ENCODE assay signal across 20 cellular contexts in the genomic region with DNA sequence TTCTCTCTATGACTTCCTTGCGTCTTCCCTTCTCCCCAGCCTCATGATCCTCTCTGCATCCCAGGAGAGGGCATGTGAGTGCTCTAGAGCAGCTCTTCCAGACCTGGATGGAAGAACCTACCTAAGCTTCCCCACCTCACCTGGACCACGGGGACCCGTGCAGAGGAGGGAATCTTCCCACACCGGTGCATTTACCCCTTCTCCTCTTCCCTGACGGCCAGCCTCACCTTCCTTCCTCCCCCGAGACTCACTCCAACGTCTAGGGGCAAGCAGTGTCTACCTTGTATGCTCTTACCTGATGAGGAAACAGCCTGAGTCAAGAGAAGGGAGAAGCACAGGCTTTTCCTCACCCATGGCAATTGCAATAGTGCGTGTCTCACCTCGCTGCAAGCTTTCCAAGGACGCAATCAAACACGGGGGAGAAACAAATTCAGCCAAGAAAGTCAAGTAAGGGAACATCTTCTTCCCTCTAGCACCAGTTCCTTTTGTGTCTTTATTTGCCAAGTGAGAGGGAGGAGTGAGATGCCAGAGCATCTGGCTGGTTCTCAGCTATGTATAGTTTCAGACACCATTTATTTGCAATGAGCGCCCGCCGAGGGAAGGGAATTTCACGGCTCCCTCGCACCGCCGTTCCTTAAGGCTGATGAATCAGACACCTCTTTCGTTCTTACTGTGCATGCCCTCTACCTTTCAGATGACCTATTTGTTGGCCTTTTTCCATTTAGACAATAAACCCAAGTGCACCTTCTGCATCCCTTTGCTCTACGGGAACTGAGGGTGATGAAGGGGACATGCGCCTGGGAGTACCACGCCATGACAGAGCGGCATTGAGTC. TPM values are rescaled to one million over a fixed set of nuclear protein-coding genes. Genes with fewer than 3 reads are reported as not detected.
A peak's percentile ranks its signal among the peaks of the same experiment; 100 is the strongest.
DNase-seq lines count a peak whose midpoint lies in the region; ATAC-seq lines count a peak whose summit lies in the region.
"Had no signal": no experiment of that assay in that cellular context is flagged by ENCODE, and none has a peak within 500 bp of the region (broad histone marks: within the 10 kb centered on the region; RNA-seq: fewer than 3 reads in every experiment).

No MANE protein-coding gene starts in this region.

- no peak overlapping the region for H3K4ac ChIP-seq in mesendoderm (ENCODE audit: low read depth, low read length)

- no peak overlapping the region for H3K27ac ChIP-seq in mesendoderm (ENCODE audit: low read depth, low read length)
- H3K27ac ChIP-seq: coronary artery, tibial artery had no signal

- no peaks in the 10 kb centered on the region for H3K79me2 ChIP-seq in mesendoderm (ENCODE audit: control insufficient read depth, insufficient read depth, low read length)

- no peak overlapping the region for H3K4me3 ChIP-seq in mesendoderm (ENCODE audit: low read length)
- H3K4me3 ChIP-seq: coronary artery, tibial artery had no signal

- no peaks in the 10 kb centered on the region for H3K36me3 ChIP-seq in mesendoderm (ENCODE audit: control insufficient read depth, insufficient read depth, low read length)
- H3K36me3 ChIP-seq: tibial artery had no signal

- no peak overlapping the region for H4K5ac ChIP-seq in mesendoderm (ENCODE audit: low read length)

- H3K27me3 ChIP-seq in mesendoderm (ENCODE audit: insufficient read depth, low read length, poor library complexity): no peaks in the 10 kb centered on the region
- H3K27me3 ChIP-seq: tibial artery had no signal

- no peak overlapping the region for H3K4me2 ChIP-seq in mesendoderm (ENCODE audit: low read length)

- no peak overlapping the region for H2AK5ac ChIP-seq in mesendoderm (ENCODE audit: low read length)

- H3K79me1 ChIP-seq in mesendoderm (ENCODE audit: low read length): no peaks in the 10 kb centered on the region

- no peak for ATAC-seq in stimulated activated naive CD8-positive, alpha-beta T cell treated with anti-CD3 and anti-CD28 coated beads, Interleukin-15, Interleukin-2, amounts not matched to agents 100 U/mL and 50 U/mL, for 24 hours
- no peak for ATAC-seq in stimulated activated naive CD8-positive, alpha-beta T cell treated with anti-CD3 and anti-CD28 coated beads, Interleukin-15, amount 100 ng/mL, for 72 hours
- ATAC-seq in GM18861 (IDR thresholded peaks at IDR 0.05; ENCODE audit: unreplicated experiment): no peak
- ATAC-seq: right cardiac atrium had no signal

- no peaks in the 10 kb centered on the region for H3K4me1 ChIP-seq in mesendoderm (ENCODE audit: control insufficient read depth, low read depth, low read length)
- H3K4me1 ChIP-seq: tibial artery had no signal

- H2BK120ac ChIP-seq in mesendoderm (ENCODE audit: low read depth, low read length): no peak overlapping the region

- no peak overlapping the region for H2BK5ac ChIP-seq in mesendoderm (ENCODE audit: low read length)

- no peak overlapping the region for H3K27ac Mint-ChIP-seq in stimulated activated naive CD8-positive, alpha-beta T cell treated with anti-CD3 and anti-CD28 coated beads, Interleukin-15, amount 100 ng/mL, for 72 hours
- H3K27ac Mint-ChIP-seq in IgD-negative memory B cell: no peak overlapping the region

- H4K8ac ChIP-seq in mesendoderm (ENCODE audit: low read depth, low read length): no peak overlapping the region

- H3K9ac ChIP-seq in mesendoderm (ENCODE audit: low read length): no peak overlapping the region

- peak; percentile 20 for DNase-seq in stimulated activated naive CD8-positive, alpha-beta T cell treated with anti-CD3 and anti-CD28 coated beads, Interleukin-15, Interleukin-2, amounts not matched to agents 100 U/mL and 50 U/mL, for 24 hours
- DNase-seq in stimulated activated naive CD8-positive, alpha-beta T cell treated with anti-CD3 and anti-CD28 coated beads, Interleukin-15, amount 100 ng/mL, for 72 hours: no peak
- DNase-seq in inferior parietal cortex (ENCODE audit: extremely low spot score) (peak; percentile 72), mesendoderm (no peak), NCI-H1105 (lab: John Stamatoyannopoulos, UW) (no peak)
- DNase-seq: activated naive CD4-positive, alpha-beta T cell; amniotic stem cell; DMS79; GOT3; mammary epithelial cell; NCI-H2081; NCI-H82; OCI-M1; right cardiac atrium; SHP77; tibial artery had no signal

- no CpG with 5 or more reads among the region's 23 CpGs for WGBS in mesendoderm (ENCODE audit: extremely low coverage, insufficient coverage, low lambda C conversion rate)

- peaks cover 20% of the 10 kb centered on the region for H3K4me1 Mint-ChIP-seq in stimulated activated naive CD8-positive, alpha-beta T cell treated with anti-CD3 and anti-CD28 coated beads, Interleukin-15, amount 100 ng/mL, for 72 hours
- peaks cover 3 to 15% (median 4%) of the 10 kb centered on the region in 3 donors for H3K4me1 Mint-ChIP-seq in IgD-negative memory B cell

- H3K23ac ChIP-seq in mesendoderm (ENCODE audit: low read length): no peak overlapping the region

- H3K18ac ChIP-seq in mesendoderm (ENCODE audit: low read length): no peak overlapping the region

- H3K27me3 Mint-ChIP-seq in stimulated activated naive CD8-positive, alpha-beta T cell treated with anti-CD3 and anti-CD28 coated beads, Interleukin-15, amount 100 ng/mL, for 72 hours: peaks cover 40% of the 10 kb centered on the region
- peaks cover 19% of the 10 kb centered on the region for H3K27me3 Mint-ChIP-seq in IgD-negative memory B cell

- no peaks in the 10 kb centered on the region for H3K9me3 Mint-ChIP-seq in stimulated activated naive CD8-positive, alpha-beta T cell treated with anti-CD3 and anti-CD28 coated beads, Interleukin-15, amount 100 ng/mL, for 72 hours
- no peaks in the 10 kb centered on the region for H3K9me3 Mint-ChIP-seq in IgD-negative memory B cell

- H3K4me3 Mint-ChIP-seq in stimulated activated naive CD8-positive, alpha-beta T cell treated with anti-CD3 and anti-CD28 coated beads, Interleukin-15, amount 100 ng/mL, for 72 hours: no peak overlapping the region
- peak overlapping the region in 3 of 4 donors; percentile 3 to 31 (median 28) for H3K4me3 Mint-ChIP-seq in IgD-negative memory B cell

- H2BK15ac ChIP-seq in mesendoderm (replicated peaks; ENCODE audit: low read depth): no peak overlapping the region

- H3K36me3 Mint-ChIP-seq in IgD-negative memory B cell: no peaks in the 10 kb centered on the region

- H3K56ac ChIP-seq in mesendoderm (ENCODE audit: low read length): no peak overlapping the region

RNA-seq across cellular contexts. Expression of a gene that starts 1.8 kb away (rescaled TPM):
- 6.3 TPM for polyA plus RNA-seq in IgD-negative memory B cell
- not detected for polyA plus RNA-seq in mesendoderm (2013, experiment 1 of 2)
- polyA plus RNA-seq in mesendoderm (2013, experiment 2 of 2): 0.01 TPM
- polyA plus RNA-seq: fibroblast of lung, mammary epithelial cell, right cardiac atrium had no signal

RNA-seq across cellular contexts. Expression of a gene that starts 42.7 kb away (rescaled TPM):
- 13.9 TPM for polyA plus RNA-seq in IgD-negative memory B cell
- 17.3 TPM for polyA plus RNA-seq in mesendoderm (2013, experiment 1 of 2)
- 16.3 TPM for polyA plus RNA-seq in mesendoderm (2013, experiment 2 of 2)

RNA-seq across cellular contexts. Expression of a gene that starts 58.7 kb away (rescaled TPM):
- 0.69 TPM for polyA plus RNA-seq in IgD-negative memory B cell
- polyA plus RNA-seq in mesendoderm (2013, experiment 1 of 2): not detected
- not detected for polyA plus RNA-seq in mesendoderm (2013, experiment 2 of 2)
- polyA plus RNA-seq: fibroblast of lung, mammary epithelial cell had no signal

Comparison
In these comparisons a context has a peak if more than half of its experiments do, and no peak if none do; other contexts are left out.
1. DNase-seq: peak in stimulated activated naive CD8-positive, alpha-beta T cell treated with anti-CD3 and anti-CD28 coated beads, Interleukin-15, Interleukin-2, amounts not matched to agents 100 U/mL and 50 U/mL, for 24 hours (single experiment) and inferior parietal cortex (single experiment); none in stimulated activated naive CD8-positive, alpha-beta T cell treated with anti-CD3 and anti-CD28 coated beads, Interleukin-15, amount 100 ng/mL, for 72 hours (0 of 2), mesendoderm (single experiment) and NCI-H1105 (single experiment).
2. H3K4me3 Mint-ChIP-seq: peak in IgD-negative memory B cell (3 of 4); none in stimulated activated naive CD8-positive, alpha-beta T cell treated with anti-CD3 and anti-CD28 coated beads, Interleukin-15, amount 100 ng/mL, for 72 hours (0 of 2).